ENCODE assay signal across 1 cellular context in the genomic region with DNA sequence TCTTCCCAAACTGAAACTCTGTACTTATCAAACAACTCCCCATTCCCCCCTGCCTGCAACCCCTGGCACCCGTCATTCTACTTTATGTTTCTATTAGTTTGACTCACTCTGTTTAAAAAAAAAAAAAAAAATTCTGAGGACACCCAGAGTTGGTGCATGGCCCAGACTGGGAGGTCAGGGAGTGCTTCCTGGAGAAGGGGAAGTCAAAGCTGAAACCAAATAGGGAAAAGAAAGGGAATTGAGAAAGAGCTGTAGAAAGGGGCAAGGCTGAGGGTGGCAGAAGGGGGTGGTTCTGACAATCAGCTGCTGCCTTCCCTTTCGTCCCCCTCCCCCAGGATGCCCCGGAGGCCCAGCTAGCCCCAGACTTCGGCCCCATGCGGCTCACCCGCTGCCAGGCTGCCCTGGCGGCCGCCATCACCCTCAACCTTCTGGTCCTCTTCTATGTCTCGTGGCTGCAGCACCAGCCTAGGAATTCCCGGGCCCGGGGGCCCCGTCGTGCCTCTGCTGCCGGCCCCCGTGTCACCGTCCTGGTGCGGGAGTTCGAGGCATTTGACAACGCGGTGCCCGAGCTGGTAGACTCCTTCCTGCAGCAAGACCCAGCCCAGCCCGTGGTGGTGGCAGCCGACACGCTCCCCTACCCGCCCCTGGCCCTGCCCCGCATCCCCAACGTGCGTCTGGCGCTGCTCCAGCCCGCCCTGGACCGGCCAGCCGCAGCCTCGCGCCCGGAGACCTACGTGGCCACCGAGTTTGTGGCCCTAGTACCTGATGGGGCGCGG.
A peak's percentile ranks its signal among the peaks of the same experiment; 100 is the strongest.
TF ChIP-seq lines count a peak whose summit lies in the region.

No MANE protein-coding gene starts in this region.

TF ChIP-seq in K562, 482 proteins besides CTCF, POLR2A, EP300 and RAD21:
- TF ChIP-seq ZNF239 (CRISPR knock-in tag; IDR thresholded peaks at IDR 0.05) (no peak), IRF2 (CRISPR knock-in tag; IDR thresholded peaks at IDR 0.05) (no peak), POLR2G (IDR thresholded peaks at IDR 0.05; ENCODE audit: low read depth, low read length) (0 out of 2 replicates have a peak, but pooled peaks have one; percentile 28), FOXJ3 (CRISPR knock-in tag; IDR thresholded peaks at IDR 0.05) (no peak), ZNF263 (CRISPR knock-in tag; IDR thresholded peaks at IDR 0.05; ENCODE audit: borderline replicate concordance) (no peak)
- TF ChIP-seq, protein P1, sequence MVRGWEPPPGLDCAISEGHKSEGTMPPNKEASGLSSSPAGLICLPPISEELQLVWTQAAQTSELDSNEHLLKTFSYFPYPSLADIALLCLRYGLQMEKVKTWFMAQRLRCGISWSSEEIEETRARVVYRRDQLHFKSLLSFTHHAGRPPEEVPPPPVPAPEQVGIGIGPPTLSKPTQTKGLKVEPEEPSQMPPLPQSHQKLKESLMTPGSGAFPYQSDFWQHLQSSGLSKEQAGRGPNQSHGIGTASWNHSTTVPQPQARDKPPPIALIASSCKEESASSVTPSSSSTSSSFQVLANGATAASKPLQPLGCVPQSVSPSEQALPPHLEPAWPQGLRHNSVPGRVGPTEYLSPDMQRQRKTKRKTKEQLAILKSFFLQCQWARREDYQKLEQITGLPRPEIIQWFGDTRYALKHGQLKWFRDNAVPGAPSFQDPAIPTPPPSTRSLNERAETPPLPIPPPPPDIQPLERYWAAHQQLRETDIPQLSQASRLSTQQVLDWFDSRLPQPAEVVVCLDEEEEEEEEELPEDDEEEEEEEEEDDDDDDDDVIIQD (CRISPR knock-in tag; IDR thresholded peaks at IDR 0.05), result no peak
